Comparison of ENCODE assay signal across 8 cellular contexts in genomic region chr19:48715276-48715675, GRCh38. TPM values are rescaled to one million over a fixed set of nuclear protein-coding genes. Genes with fewer than 3 reads are reported as not detected.
DNase-seq lines count a peak whose midpoint lies in the region; ATAC-seq and TF ChIP-seq lines count a peak whose summit lies in the region.
"Had no signal": no experiment of that assay in that cellular context is flagged by ENCODE, and none has a peak within 500 bp of the region (broad histone marks: within the 10 kb centered on the region; RNA-seq: fewer than 3 reads in every experiment).

No MANE protein-coding gene starts in this region.

- TF ChIP-seq CTCF in AG10803 (conservative IDR thresholded peaks at IDR 0.05; ENCODE audit: low read length), result no peak
- TF ChIP-seq CTCF in SU-DHL-6 (IDR thresholded peaks at IDR 0.05; ENCODE audit: insufficient read depth, low read length, poor library complexity, severe bottlenecking), result no peak
- TF ChIP-seq CTCF in left lung (IDR thresholded peaks at IDR 0.05), result no peak
- no peak for TF ChIP-seq CTCF in CD14-positive monocyte (IDR thresholded peaks at IDR 0.05)

- no peak overlapping the region for H3K27ac Mint-ChIP-seq in CD14-positive monocyte

- no peak overlapping the region for H3K4me3 Mint-ChIP-seq in CD14-positive monocyte

- H3F3A ChIP-seq in SU-DHL-6 (ENCODE audit: insufficient read depth), result no peaks in the 10 kb centered on the region

- H3K9me3 ChIP-seq in SU-DHL-6 (ENCODE audit: insufficient read depth, low read length) (no peaks in the 10 kb centered on the region), left lung (peaks cover 0 to 5% of the 10 kb centered on the region in 2 donors)
- H3K9me3 ChIP-seq: body of pancreas had no signal

- H3K4me2 ChIP-seq in SU-DHL-6 (ENCODE audit: low read depth, low read length, poor library complexity, severe bottlenecking), result peak overlapping the region; percentile 87

- H3K27me3 Mint-ChIP-seq in CD14-positive monocyte (ENCODE audit: low read depth in 3 of 3), result peaks cover 6 to 11% (median 6%) of the 10 kb centered on the region in 3 donors

- H3K4me3 ChIP-seq in AG10803 (ENCODE audit: low read length) (peak overlapping the region; percentile 69), SU-DHL-6 (ENCODE audit: insufficient read depth, low read length, poor library complexity, severe bottlenecking) (peak overlapping the region; percentile 81), left lung (peak overlapping the region; percentile 37 to 68)

- H3K36me3 ChIP-seq in SU-DHL-6 (ENCODE audit: low read length), result no peaks in the 10 kb centered on the region
- no peaks in the 10 kb centered on the region for H3K36me3 ChIP-seq in left lung

- no peak overlapping the region for H2AFZ ChIP-seq in SU-DHL-6 (ENCODE audit: low read depth, low read length, severe bottlenecking)

- H3K27me3 ChIP-seq in SU-DHL-6 (ENCODE audit: low read length), result no peaks in the 10 kb centered on the region
- H3K27me3 ChIP-seq in left lung, result no peaks in the 10 kb centered on the region
- H3K27me3 ChIP-seq: body of pancreas had no signal

- peaks cover 11 to 36% of the 10 kb centered on the region in 2 donors for H3K4me1 ChIP-seq in left lung

- H3K27ac ChIP-seq in SU-DHL-6 (ENCODE audit: low read depth, low read length) (no peak overlapping the region), left lung (peak overlapping the region in 1 of 2 donors; percentile 79)

- H3K79me2 ChIP-seq in SU-DHL-6 (ENCODE audit: insufficient read depth, low read length), result no peaks in the 10 kb centered on the region

- ATAC-seq in left lung, result no peak
- ATAC-seq in HG03378 (IDR thresholded peaks at IDR 0.05; ENCODE audit: unreplicated experiment), result no peak
- ATAC-seq: body of pancreas had no signal

- no peaks in the 10 kb centered on the region for H4K20me1 ChIP-seq in SU-DHL-6 (ENCODE audit: low read depth, low read length)

- H3K9ac ChIP-seq in SU-DHL-6 (ENCODE audit: low read length), result peak overlapping the region; percentile 75

- H3K4me1 Mint-ChIP-seq in CD14-positive monocyte, result peaks cover 14% of the 10 kb centered on the region

- H3K9me2 ChIP-seq in SU-DHL-6 (replicated peaks; ENCODE audit: insufficient read depth, low read length), result no peaks in the 10 kb centered on the region

- DNase-seq in AG10803 (ENCODE audit: low read depth) (no peak), left lung (no peak), CD14-positive monocyte (ENCODE audit: low spot score) (no peak), ecto neural progenitor cell (ENCODE audit: low spot score) (no peak)
- DNase-seq: NCI-H1417 treated with DMSO at 0.1 percent for 48 hours had no signal

- intact Hi-C loops in left lung (cut with DNase I) (no loop called here), CD14-positive monocyte (cut with micrococcal nuclease) (loop anchor here in 1 of 2 donors (10.0 kb wide), 1 partner anchor 70 kb away; the partner anchor contains the start of gene CA11)

- H3K36me3 Mint-ChIP-seq in CD14-positive monocyte, result no peaks in the 10 kb centered on the region

- H3K9me3 Mint-ChIP-seq in CD14-positive monocyte, result peaks cover 0 to 16% (median 4%) of the 10 kb centered on the region in 7 donors

RNA-seq across cellular contexts. Expression of gene MAMSTR, which starts 4.2 kb away (rescaled TPM):
- 1 to 10 TPM; 1.3 to 1.5 TPM for total RNA-seq in left lung
- not detected for polyA plus RNA-seq in CD14-positive monocyte

RNA-seq across cellular contexts. Expression of gene FUT2, which starts 19.5 kb away (rescaled TPM):
- 1 to 10 TPM; 1.1 to 2.7 TPM for total RNA-seq in left lung
- polyA plus RNA-seq in CD14-positive monocyte, result not detected

RNA-seq across cellular contexts. Expression of gene RASIP1, which starts 25.1 kb away (rescaled TPM):
- 10 to 100 TPM; 15.0 to 25.4 TPM for total RNA-seq in left lung
- not detected for polyA plus RNA-seq in CD14-positive monocyte

RNA-seq across cellular contexts. Expression of gene IZUMO1, which starts 31.4 kb away (rescaled TPM):
- 1 to 10 TPM in 1 of 2 donors, under 1 TPM in 1; 0.96 to 1.5 TPM for total RNA-seq in left lung
- not detected for polyA plus RNA-seq in CD14-positive monocyte

RNA-seq across cellular contexts. Expression of gene FUT1, which starts 37.2 kb away (rescaled TPM):
- 1 to 10 TPM; 6.0 to 8.7 TPM for total RNA-seq in left lung
- polyA plus RNA-seq in CD14-positive monocyte, result not detected
